Comparison of ENCODE assay signal across 16 cellular contexts in genomic region chr1:13247122-13247521, GRCh38. TPM values are rescaled to one million over a fixed set of nuclear protein-coding genes. Genes with fewer than 3 reads are reported as not detected.
DNase-seq lines count a peak whose midpoint lies in the region; ATAC-seq and TF ChIP-seq lines count a peak whose summit lies in the region.
"Not testable (repeated sequence)": the region's sequence is repeated elsewhere in the genome, so short reads cannot be mapped to it uniquely, and the experiment has no call there.
"Had no signal": no experiment of that assay in that cellular context is flagged by ENCODE, and none has a peak within 500 bp of the region (broad histone marks: within the 10 kb centered on the region; RNA-seq: fewer than 3 reads in every experiment).

No MANE protein-coding gene starts in this region.

- not testable (repeated sequence) for H3K27ac Mint-ChIP-seq in activated CD4-positive, alpha-beta T cell treated with anti-CD3 and anti-CD28 coated beads, Interleukin-2, amount 10 ng/mL, durations not matched to agents 24 days and 14 days; natural killer cell treated with Interleukin-12 subunit alpha and Interleukin-12 subunit beta and Interleukin-15 and Interleukin-18, amount 100 ng/mL, for 72 hours; stimulated activated memory B cell treated with anti-CD40 and anti-IgM and Interleukin-4, amounts not matched to agents 10 μg/mL and 1 μg/mL and 100 μg/mL, for 72 hours; type B pancreatic cell

- H3K9me3 ChIP-seq in aorta (ENCODE audit: control insufficient read depth, low read length), result not testable (repeated sequence)

- not testable (repeated sequence) for H3K36me3 ChIP-seq in aorta (ENCODE audit: control insufficient read depth in 1 of 2, insufficient read depth in 2 of 2, low read length in 1 of 2)

- H3K27ac ChIP-seq in aorta (ENCODE audit: low read depth in 1 of 2, low read length in 2 of 2), result not testable (repeated sequence)

- not testable (repeated sequence) for H3K9me3 Mint-ChIP-seq in activated CD4-positive, alpha-beta T cell treated with anti-CD3 and anti-CD28 coated beads, Interleukin-2, amount 10 ng/mL, durations not matched to agents 24 days and 14 days; natural killer cell treated with Interleukin-12 subunit alpha and Interleukin-12 subunit beta and Interleukin-15 and Interleukin-18, amount 100 ng/mL, for 72 hours; stimulated activated memory B cell treated with anti-CD40 and anti-IgM and Interleukin-4, amounts not matched to agents 10 μg/mL and 1 μg/mL and 100 μg/mL, for 72 hours; type B pancreatic cell

- not testable (repeated sequence) for H3K36me3 Mint-ChIP-seq in activated CD4-positive, alpha-beta T cell treated with anti-CD3 and anti-CD28 coated beads, Interleukin-2, amount 10 ng/mL, durations not matched to agents 24 days and 14 days (ENCODE audit: low read depth); natural killer cell treated with Interleukin-12 subunit alpha and Interleukin-12 subunit beta and Interleukin-15 and Interleukin-18, amount 100 ng/mL, for 72 hours; stimulated activated memory B cell treated with anti-CD40 and anti-IgM and Interleukin-4, amounts not matched to agents 10 μg/mL and 1 μg/mL and 100 μg/mL, for 72 hours; type B pancreatic cell

- not testable (repeated sequence) for H3K4me1 ChIP-seq in aorta (ENCODE audit: control insufficient read depth in 1 of 2, insufficient read depth in 2 of 2, low read length in 2 of 2)

- H3K4me3 ChIP-seq in aorta (ENCODE audit: low read length in 2 of 2), result not testable (repeated sequence)

- not testable (repeated sequence) for H3K27me3 Mint-ChIP-seq in activated CD4-positive, alpha-beta T cell treated with anti-CD3 and anti-CD28 coated beads, Interleukin-2, amount 10 ng/mL, durations not matched to agents 24 days and 14 days; natural killer cell treated with Interleukin-12 subunit alpha and Interleukin-12 subunit beta and Interleukin-15 and Interleukin-18, amount 100 ng/mL, for 72 hours; stimulated activated memory B cell treated with anti-CD40 and anti-IgM and Interleukin-4, amounts not matched to agents 10 μg/mL and 1 μg/mL and 100 μg/mL, for 72 hours; type B pancreatic cell

- intact Hi-C loops in activated CD4-positive, alpha-beta T cell treated with anti-CD3 and anti-CD28 coated beads, Interleukin-2, amount 10 ng/mL, durations not matched to agents 24 days and 14 days (cut with micrococcal nuclease); cardiac septum (cut with DNase I); posterior vena cava (cut with DNase I); aorta (cut with DNase I): not testable (repeated sequence)

- ATAC-seq in natural killer cell treated with Interleukin-12 subunit alpha and Interleukin-12 subunit beta and Interleukin-15 and Interleukin-18, amount 100 ng/mL, for 72 hours, result peak; percentile 11 to 51
- peak; percentile 45 for ATAC-seq in stimulated activated memory B cell treated with anti-CD40 and anti-IgM and Interleukin-4, amounts not matched to agents 10 μg/mL and 1 μg/mL and 100 μg/mL, for 72 hours
- ATAC-seq in aorta (ENCODE audit: low FRiP score), result peak; percentile 38

- H3K4me3 Mint-ChIP-seq in activated CD4-positive, alpha-beta T cell treated with anti-CD3 and anti-CD28 coated beads, Interleukin-2, amount 10 ng/mL, durations not matched to agents 24 days and 14 days; natural killer cell treated with Interleukin-12 subunit alpha and Interleukin-12 subunit beta and Interleukin-15 and Interleukin-18, amount 100 ng/mL, for 72 hours; stimulated activated memory B cell treated with anti-CD40 and anti-IgM and Interleukin-4, amounts not matched to agents 10 μg/mL and 1 μg/mL and 100 μg/mL, for 72 hours; type B pancreatic cell: not testable (repeated sequence)

- DNase-seq in activated CD4-positive, alpha-beta T cell treated with anti-CD3 and anti-CD28 coated beads, Interleukin-2, amount 10 ng/mL, durations not matched to agents 24 days and 14 days, result peak; percentile 45
- DNase-seq in cardiac septum (ENCODE audit: low spot score), result peak; percentile 66
- not testable (repeated sequence) for DNase-seq in natural killer cell treated with Interleukin-12 subunit alpha and Interleukin-12 subunit beta and Interleukin-15 and Interleukin-18, amount 100 ng/mL, for 72 hours (ENCODE audit: low spot score); aorta
- DNase-seq in posterior vena cava (ENCODE audit: low spot score), result peak; percentile 72
- peak; percentile 43 for DNase-seq in type B pancreatic cell (ENCODE audit: extremely low spot score, unreplicated experiment)

- not testable (repeated sequence) for H3K27me3 ChIP-seq in aorta (ENCODE audit: control insufficient read depth in 1 of 2, insufficient read depth in 2 of 2, low read length in 1 of 2)

- not testable (repeated sequence) for TF ChIP-seq CTCF in type B pancreatic cell (conservative IDR thresholded peaks at IDR 0.05)

- 78% methylated on average over 6 of the region's 7 CpGs for WGBS in aorta, 2 donors

- H3K4me1 Mint-ChIP-seq in activated CD4-positive, alpha-beta T cell treated with anti-CD3 and anti-CD28 coated beads, Interleukin-2, amount 10 ng/mL, durations not matched to agents 24 days and 14 days; natural killer cell treated with Interleukin-12 subunit alpha and Interleukin-12 subunit beta and Interleukin-15 and Interleukin-18, amount 100 ng/mL, for 72 hours (ENCODE audit: low read depth in 2 of 2); stimulated activated memory B cell treated with anti-CD40 and anti-IgM and Interleukin-4, amounts not matched to agents 10 μg/mL and 1 μg/mL and 100 μg/mL, for 72 hours; type B pancreatic cell (ENCODE audit: unreplicated experiment): not testable (repeated sequence)

RNA-seq across cellular contexts. Expression of gene PRAMEF5, which starts 6.9 kb away (rescaled TPM):
- not detected in 2 replicates for total RNA-seq in activated CD4-positive, alpha-beta T cell treated with anti-CD3 and anti-CD28 coated beads, Interleukin-2, amount 10 ng/mL, durations not matched to agents 24 days and 14 days
- total RNA-seq in cardiac septum (not detected), posterior vena cava (not detected), type B pancreatic cell (ENCODE audit: low replicate concordance) (not detected in 2 replicates), aorta (not detected)
- not detected for total RNA-seq in natural killer cell treated with Interleukin-12 subunit alpha and Interleukin-12 subunit beta and Interleukin-15 and Interleukin-18, amount 100 ng/mL, for 72 hours
- polyA plus RNA-seq in aorta, result not detected
- total RNA-seq: A673; CD4-positive, alpha-beta memory T cell; CD4-positive, CD25-positive, alpha-beta regulatory T cell; CD8-positive, alpha-beta memory T cell; Daoy; GM12878 had no signal
- polyA plus RNA-seq: AG04450; CD14-positive monocyte; CD4-positive, alpha-beta memory T cell; CD4-positive, CD25-positive, alpha-beta regulatory T cell; CD8-positive, alpha-beta memory T cell; GM12878 had no signal

RNA-seq across cellular contexts. Expression of gene PRAMEF18, which starts 21.2 kb away (rescaled TPM):
- not detected in 2 replicates for total RNA-seq in activated CD4-positive, alpha-beta T cell treated with anti-CD3 and anti-CD28 coated beads, Interleukin-2, amount 10 ng/mL, durations not matched to agents 24 days and 14 days
- total RNA-seq in cardiac septum (not detected), posterior vena cava (not detected), type B pancreatic cell (ENCODE audit: low replicate concordance) (not detected in 2 replicates), aorta (not detected)
- not detected for total RNA-seq in natural killer cell treated with Interleukin-12 subunit alpha and Interleukin-12 subunit beta and Interleukin-15 and Interleukin-18, amount 100 ng/mL, for 72 hours
- not detected for polyA plus RNA-seq in aorta
- total RNA-seq: A673; CD4-positive, alpha-beta memory T cell; CD4-positive, CD25-positive, alpha-beta regulatory T cell; CD8-positive, alpha-beta memory T cell; Daoy; G401; GM12878 had no signal
- polyA plus RNA-seq: AG04450; CD14-positive monocyte; CD4-positive, alpha-beta memory T cell; CD4-positive, CD25-positive, alpha-beta regulatory T cell; CD8-positive, alpha-beta memory T cell; GM12878 had no signal

RNA-seq across cellular contexts. Expression of gene PRAMEF8, which starts 37.8 kb away (rescaled TPM):
- total RNA-seq in activated CD4-positive, alpha-beta T cell treated with anti-CD3 and anti-CD28 coated beads, Interleukin-2, amount 10 ng/mL, durations not matched to agents 24 days and 14 days, result not detected in 2 replicates
- not detected for total RNA-seq in cardiac septum
- not detected for total RNA-seq in natural killer cell treated with Interleukin-12 subunit alpha and Interleukin-12 subunit beta and Interleukin-15 and Interleukin-18, amount 100 ng/mL, for 72 hours
- not detected for total RNA-seq in posterior vena cava
- not detected in 2 replicates for total RNA-seq in type B pancreatic cell (ENCODE audit: low replicate concordance)
- total RNA-seq in aorta, result not detected
- polyA plus RNA-seq in aorta, result not detected
- total RNA-seq: A673; CD4-positive, alpha-beta memory T cell; CD4-positive, CD25-positive, alpha-beta regulatory T cell; CD8-positive, alpha-beta memory T cell; Daoy; GM12878 had no signal
- polyA plus RNA-seq: AG04450; CD14-positive monocyte; CD4-positive, alpha-beta memory T cell; CD4-positive, CD25-positive, alpha-beta regulatory T cell; CD8-positive, alpha-beta memory T cell; GM12878 had no signal

RNA-seq across cellular contexts. Expression of gene PRAMEF13, which starts 45.9 kb away (rescaled TPM):
- not detected in 2 replicates for total RNA-seq in activated CD4-positive, alpha-beta T cell treated with anti-CD3 and anti-CD28 coated beads, Interleukin-2, amount 10 ng/mL, durations not matched to agents 24 days and 14 days
- total RNA-seq in cardiac septum, result not detected
- not detected for total RNA-seq in natural killer cell treated with Interleukin-12 subunit alpha and Interleukin-12 subunit beta and Interleukin-15 and Interleukin-18, amount 100 ng/mL, for 72 hours
- not detected for total RNA-seq in posterior vena cava
- not detected in 2 replicates for total RNA-seq in type B pancreatic cell (ENCODE audit: low replicate concordance)
- total RNA-seq in aorta, result not detected
- not detected for polyA plus RNA-seq in aorta
- total RNA-seq: CD4-positive, alpha-beta memory T cell; CD4-positive, CD25-positive, alpha-beta regulatory T cell; CD8-positive, alpha-beta memory T cell; Daoy; GM12878 had no signal
- polyA plus RNA-seq: AG04450; CD14-positive monocyte; CD4-positive, alpha-beta memory T cell; CD4-positive, CD25-positive, alpha-beta regulatory T cell; CD8-positive, alpha-beta memory T cell; GM12878 had no signal

RNA-seq across cellular contexts. Expression of gene PRAMEF33, which starts 56.2 kb away (rescaled TPM):
- not detected in 2 replicates for total RNA-seq in activated CD4-positive, alpha-beta T cell treated with anti-CD3 and anti-CD28 coated beads, Interleukin-2, amount 10 ng/mL, durations not matched to agents 24 days and 14 days
- not detected for total RNA-seq in cardiac septum
- not detected for total RNA-seq in natural killer cell treated with Interleukin-12 subunit alpha and Interleukin-12 subunit beta and Interleukin-15 and Interleukin-18, amount 100 ng/mL, for 72 hours
- total RNA-seq in posterior vena cava, result not detected
- total RNA-seq in type B pancreatic cell (ENCODE audit: low replicate concordance), result not detected in 2 replicates
- total RNA-seq in aorta, result not detected
- not detected for polyA plus RNA-seq in aorta
- total RNA-seq: A673; CD4-positive, alpha-beta memory T cell; CD4-positive, CD25-positive, alpha-beta regulatory T cell; CD8-positive, alpha-beta memory T cell; Daoy; G401; GM12878 had no signal
- polyA plus RNA-seq: AG04450; CD14-positive monocyte; CD4-positive, alpha-beta memory T cell; CD4-positive, CD25-positive, alpha-beta regulatory T cell; CD8-positive, alpha-beta memory T cell; GM12878 had no signal
